23 cellular contexts compared by ENCODE assay signal in genomic region chr14:75941030-75941429, GRCh38. TPM values are rescaled to one million over a fixed set of nuclear protein-coding genes. Genes with fewer than 3 reads are reported as not detected.
A peak's percentile ranks its signal among the peaks of the same experiment; 100 is the strongest.
DNase-seq lines count a peak whose midpoint lies in the region; ATAC-seq and TF ChIP-seq lines count a peak whose summit lies in the region.
"Had no signal": no experiment of that assay in that cellular context is flagged by ENCODE, and none has a peak within 500 bp of the region (broad histone marks: within the 10 kb centered on the region; RNA-seq: fewer than 3 reads in every experiment).

No MANE protein-coding gene starts in this region.

- intact Hi-C loops in dorsolateral prefrontal cortex (cut with DNase I), result no loop called here

- DNase-seq in AG10803 (ENCODE audit: low read depth) (peak; percentile 8), NCI-H2171 (lab: John Stamatoyannopoulos, UW) (peak; percentile 29), fibroblast of gingiva (ENCODE audit: low read depth) (peak; percentile 2), mesenchymal stem cell (no peak), dorsolateral prefrontal cortex (no peak)
- no peak for DNase-seq in stimulated activated naive CD4-positive, alpha-beta T cell treated with Interleukin-2 at 50 U/mL for 16 hours (lab: John Stamatoyannopoulos, UW)
- DNase-seq: activated CD8-positive, alpha-beta memory T cell treated with anti-CD3 and anti-CD28 coated beads for 24 hours; activated naive CD8-positive, alpha-beta T cell treated with anti-CD3 and anti-CD28 coated beads for 36 hours; DMS53; GOT3; mesendoderm; NCI-H2081; NCI-H69; SHP77 treated with DMSO at 0.1 percent for 48 hours; stimulated activated naive CD4-positive, alpha-beta T cell had no signal

- WGBS in mesenchymal stem cell, result 95% methylated on average over 4 of the region's 4 CpGs

- H2BK120ac ChIP-seq in mesenchymal stem cell (ENCODE audit: low read depth, low read length), result no peak overlapping the region

- H3K36me3 ChIP-seq in mesenchymal stem cell (ENCODE audit: control insufficient read depth in 1 of 2, insufficient read depth in 2 of 2, low read depth in 1 of 2, low read length in 2 of 2), result peaks cover 4 to 9% of the 10 kb centered on the region in 2 experiments
- H3K36me3 ChIP-seq: cardiac muscle cell, esophagus muscularis mucosa had no signal

- no peak overlapping the region for H3K27ac ChIP-seq in mesenchymal stem cell (ENCODE audit: low read length, poor library complexity, severe bottlenecking)
- H3K27ac ChIP-seq in dorsolateral prefrontal cortex, result peak overlapping the region in 8 of 59 donors; percentile 2 to 66 (median 19)
- H3K27ac ChIP-seq: cardiac muscle cell, esophagus muscularis mucosa, hepatocyte, tibial nerve had no signal

- no peak for ATAC-seq in HG02763 (IDR thresholded peaks at IDR 0.05; ENCODE audit: unreplicated experiment)
- ATAC-seq in HG03442 (IDR thresholded peaks at IDR 0.05; ENCODE audit: unreplicated experiment), result no peak
- ATAC-seq: K562; natural killer cell treated with Interleukin-12 subunit alpha and Interleukin-12 subunit beta and Interleukin-15 and Interleukin-18, amount 100 ng/mL, for 72 hours had no signal

- H2BK12ac ChIP-seq in mesenchymal stem cell (ENCODE audit: low read length in 2 of 2), result no peak overlapping the region

- no peak overlapping the region for H3K9ac ChIP-seq in mesenchymal stem cell (ENCODE audit: low read length)

- H3K14ac ChIP-seq in mesenchymal stem cell (ENCODE audit: low read length in 2 of 2), result no peak overlapping the region

- H3K23ac ChIP-seq in mesenchymal stem cell (ENCODE audit: low read length in 2 of 2), result no peak overlapping the region

- no peak overlapping the region for H4K8ac ChIP-seq in mesenchymal stem cell (ENCODE audit: low read length)

- no peak overlapping the region for H4K91ac ChIP-seq in mesenchymal stem cell (ENCODE audit: low read length)

- H3K27me3 ChIP-seq in mesenchymal stem cell (ENCODE audit: control insufficient read depth in 1 of 2, insufficient read depth in 1 of 2, low read length in 2 of 2), result no peaks in the 10 kb centered on the region
- no peaks in the 10 kb centered on the region for H3K27me3 ChIP-seq in dorsolateral prefrontal cortex
- H3K27me3 ChIP-seq: cardiac muscle cell, esophagus muscularis mucosa, hepatocyte, tibial nerve had no signal

- no peaks in the 10 kb centered on the region for H3K9me3 ChIP-seq in mesenchymal stem cell (ENCODE audit: control insufficient read depth, low read length)
- H3K9me3 ChIP-seq: esophagus muscularis mucosa, tibial nerve had no signal

- peaks cover 5% of the 10 kb centered on the region for H3K79me1 ChIP-seq in mesenchymal stem cell (replicated peaks; ENCODE audit: low read length, poor library complexity, severe bottlenecking)

- H2AFZ ChIP-seq in mesenchymal stem cell (ENCODE audit: low read depth, low read length), result no peak overlapping the region
- H2AFZ ChIP-seq: hepatocyte had no signal

- H3K4ac ChIP-seq in mesenchymal stem cell (ENCODE audit: low read depth in 1 of 2, low read length in 2 of 2), result no peak overlapping the region

- peak overlapping the region; percentile 62 for H2BK5ac ChIP-seq in mesenchymal stem cell (ENCODE audit: low read depth, low read length, poor library complexity, severe bottlenecking)

- H2BK15ac ChIP-seq in mesenchymal stem cell (ENCODE audit: low read depth, poor library complexity, severe bottlenecking), result no peak overlapping the region

- no peak for TF ChIP-seq CTCF in AG10803 (conservative IDR thresholded peaks at IDR 0.05; ENCODE audit: low read length)
- TF ChIP-seq CTCF in dorsolateral prefrontal cortex (IDR thresholded peaks at IDR 0.05 in 54 of 56, conservative IDR thresholded peaks at IDR 0.05 in 2 of 56; ENCODE audit: low read depth in 1 of 56, partially characterized antibody in 56 of 56), result no peak

- no peak overlapping the region for H3K18ac ChIP-seq in mesenchymal stem cell (ENCODE audit: low read depth in 1 of 2, low read length in 2 of 2)

- H2AK5ac ChIP-seq in mesenchymal stem cell (ENCODE audit: low read length, severe bottlenecking), result no peak overlapping the region

- no peak overlapping the region for H3K4me3 ChIP-seq in AG10803 (ENCODE audit: low read length)
- H3K4me3 ChIP-seq in mesenchymal stem cell (ENCODE audit: insufficient read depth in 1 of 2, low read depth in 1 of 2, low read length in 2 of 2), result no peak overlapping the region
- no peak overlapping the region for H3K4me3 ChIP-seq in dorsolateral prefrontal cortex
- H3K4me3 ChIP-seq: cardiac muscle cell, esophagus muscularis mucosa, hepatocyte, K562, tibial nerve had no signal

- no peak overlapping the region for H3K4me2 ChIP-seq in mesenchymal stem cell (ENCODE audit: low read length, poor library complexity, severe bottlenecking)
- H3K4me2 ChIP-seq: hepatocyte had no signal

- H3K4me1 ChIP-seq in mesenchymal stem cell (ENCODE audit: control insufficient read depth, insufficient read depth, low read depth, low read length), result peaks cover 1% of the 10 kb centered on the region
- H3K4me1 ChIP-seq: esophagus muscularis mucosa, tibial nerve had no signal

RNA-seq across cellular contexts. Expression of gene TGFB3, which starts 40.8 kb away (rescaled TPM):
- polyA plus RNA-seq in mesenchymal stem cell (2013, experiment 1 of 2), result 2.1 TPM
- 1.8 TPM for polyA plus RNA-seq in mesenchymal stem cell (2013, experiment 2 of 2)
- total RNA-seq in dorsolateral prefrontal cortex, result 100 to 1,000 TPM in 13 of 120 experiments, 10 to 100 TPM in 107; 15.5 to 151 (median 45.7) TPM

RNA-seq across cellular contexts. Expression of gene IFT43, which starts 44.5 kb away (rescaled TPM):
- 19.5 TPM for polyA plus RNA-seq in mesenchymal stem cell (2013, experiment 1 of 2)
- 17.7 TPM for polyA plus RNA-seq in mesenchymal stem cell (2013, experiment 2 of 2)
- total RNA-seq in dorsolateral prefrontal cortex, result 10 to 100 TPM; 24.1 to 68.0 (median 40.6) TPM

Comparison
In these comparisons a context has a peak if more than half of its experiments do, and no peak if none do; other contexts are left out.
1. DNase-seq: peak in AG10803 (single experiment), NCI-H2171 (single experiment) and fibroblast of gingiva (single experiment); none in mesenchymal stem cell (single experiment), stimulated activated naive CD4-positive, alpha-beta T cell treated with Interleukin-2 at 50 U/mL for 16 hours (single experiment) and dorsolateral prefrontal cortex (0 of 10).